In the genomic region with DNA sequence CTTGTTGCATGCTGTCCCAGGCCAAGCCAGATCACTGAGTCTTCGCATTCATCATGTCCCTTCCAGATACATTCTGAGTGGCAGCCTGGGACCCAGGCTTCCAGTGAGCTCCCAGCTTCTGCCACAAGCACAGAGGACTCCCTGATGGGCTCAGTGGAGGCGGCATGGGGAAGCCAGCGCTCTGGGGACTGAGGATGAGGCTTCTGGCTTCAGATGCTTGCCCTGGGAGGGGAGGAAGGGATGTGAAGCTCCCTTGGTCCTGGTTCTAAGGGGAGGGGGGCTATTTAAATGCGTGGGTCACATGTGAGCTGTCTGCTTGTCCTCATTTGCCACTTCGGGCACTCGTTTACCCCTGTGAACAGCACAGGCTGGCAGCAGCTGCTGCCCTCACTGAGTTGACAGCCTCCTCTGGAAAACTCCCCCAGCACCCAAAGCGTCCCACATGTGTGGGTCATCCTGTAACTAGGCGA, we compare ENCODE assay signal across 8 cellular contexts.
A peak's percentile ranks its signal among the peaks of the same experiment; 100 is the strongest.
DNase-seq lines count a peak whose midpoint lies in the region; ATAC-seq and TF ChIP-seq lines count a peak whose summit lies in the region.

No MANE protein-coding gene starts in this region.

- no peak overlapping the region for H2BK5ac ChIP-seq in H9 (ENCODE audit: insufficient read length, low read length)

- H2BK12ac ChIP-seq in H9 (ENCODE audit: insufficient read length, low read depth, low read length): no peak overlapping the region

- H3K23ac ChIP-seq in H9 (ENCODE audit: insufficient read length, low read depth, low read length): no peak overlapping the region

- H3K4me3 Mint-ChIP-seq in memory B cell: peak overlapping the region; percentile 2
- H3K4me3 Mint-ChIP-seq in H9: no peak overlapping the region

- no peak overlapping the region for H2BK15ac ChIP-seq in H9 (ENCODE audit: low read depth, low read length)

- POLR2A ChIA-PET in Panc1 (lab: Charles Lee): no interaction called here

- no peak overlapping the region for H3K56ac ChIP-seq in H9 (ENCODE audit: insufficient read length, low read depth, low read length)

- H3K4me1 ChIP-seq in Panc1 (ENCODE audit: control insufficient read depth, insufficient read depth, low read length): peaks cover 8% of the 10 kb centered on the region
- peaks cover 0 to 27% (median 14%) of the 10 kb centered on the region in 4 donors for H3K4me1 ChIP-seq in tibial artery
- H3K4me1 ChIP-seq in H9 (ENCODE audit: insufficient read depth, low read length): no peaks in the 10 kb centered on the region

- no peak overlapping the region for H4K5ac ChIP-seq in H9 (ENCODE audit: insufficient read length, low read depth, low read length)

- H3K36me3 Mint-ChIP-seq in memory B cell (no peaks in the 10 kb centered on the region), H9 (ENCODE audit: insufficient read depth in 1 of 3, low read depth in 3 of 3) (peaks cover 0 to 3% (median 2%) of the 10 kb centered on the region in 3 experiments; a peak in 2 of 7 replicates)

- no peak overlapping the region for H4K8ac ChIP-seq in H9 (replicated peaks; ENCODE audit: insufficient read length, low read depth, low read length)

- H3K27ac Mint-ChIP-seq in memory B cell (peak overlapping the region; percentile 31), H9 (no peak overlapping the region)

- H2BK120ac ChIP-seq in H9 (ENCODE audit: low read depth, low read length, poor library complexity, severe bottlenecking): no peak overlapping the region

- H3K4me1 Mint-ChIP-seq in memory B cell: peaks cover 12% of the 10 kb centered on the region
- peaks cover 17 to 19% of the 10 kb centered on the region in 2 experiments for H3K4me1 Mint-ChIP-seq in H9

- no peak for DNase-seq in Panc1 (ENCODE audit: low read depth, low spot score)
- DNase-seq in memory B cell (ENCODE audit: low spot score in 2 of 2): no peak
- DNase-seq in posterior cingulate gyrus: no peak
- no peak for DNase-seq in NCI-H446 treated with DMSO at 0.1 percent for 48 hours (lab: John Stamatoyannopoulos, UW)
- no peak for DNase-seq in tibial artery
- DNase-seq in H9: no peak

- no peaks in the 10 kb centered on the region for H3K79me1 ChIP-seq in H9 (ENCODE audit: insufficient read depth, low read depth, low read length, poor library complexity, severe bottlenecking)

- H3K14ac ChIP-seq in H9 (ENCODE audit: insufficient read depth, low read length): no peak overlapping the region

- H3K23me2 ChIP-seq in H9 (ENCODE audit: insufficient read length, low read depth, low read length, poor library complexity, severe bottlenecking): no peaks in the 10 kb centered on the region

- BruUV-seq in Panc1 (replicated peaks; lab: Mats Ljungman, UMichigan): no TSS peak

- H3K9me3 Mint-ChIP-seq in memory B cell (no peaks in the 10 kb centered on the region), H9 (no peaks in the 10 kb centered on the region)

- no peak overlapping the region for H3K4ac ChIP-seq in H9 (ENCODE audit: low read depth, low read length)

- H3K4me3 ChIP-seq in Panc1 (ENCODE audit: low read depth in 2 of 2, low read length in 2 of 2): no peak overlapping the region
- H3K4me3 ChIP-seq in tibial artery: no peak overlapping the region

- H3T11ph ChIP-seq in H9 (ENCODE audit: low read length): no peak overlapping the region

- no peak overlapping the region for H2AK5ac ChIP-seq in H9 (ENCODE audit: insufficient read length, low read length)

- no peaks in the 10 kb centered on the region for H3K36me3 ChIP-seq in Panc1 (ENCODE audit: control insufficient read depth, insufficient read depth, low read length)
- H3K36me3 ChIP-seq in tibial artery: no peaks in the 10 kb centered on the region

- TF ChIP-seq CTCF in Panc1 (IDR thresholded peaks at IDR 0.05): no peak
- TF ChIP-seq CTCF in tibial artery (IDR thresholded peaks at IDR 0.05): no peak
- no peak for TF ChIP-seq CTCF in H9 (conservative IDR thresholded peaks at IDR 0.05)

- H3K27me3 ChIP-seq in Panc1 (ENCODE audit: control insufficient read depth, insufficient read depth, low read length) (no peaks in the 10 kb centered on the region), tibial artery (no peaks in the 10 kb centered on the region), H9 (ENCODE audit: insufficient read depth, low read length) (no peaks in the 10 kb centered on the region)

- no peak overlapping the region for H2AFZ ChIP-seq in H9 (ENCODE audit: low read length)

- H3K27me3 Mint-ChIP-seq in memory B cell (peaks cover 4% of the 10 kb centered on the region), H9 (ENCODE audit: low read depth) (peaks cover 2% of the 10 kb centered on the region; the same call in 1 of the 2 replicates)

- H3K27ac ChIP-seq in Panc1 (ENCODE audit: low read length) (peak overlapping the region; percentile 64), tibial artery (no peak overlapping the region), H9 (ENCODE audit: insufficient read length, low read depth, low read length) (no peak overlapping the region)

- H3K9me3 ChIP-seq in Panc1 (ENCODE audit: control insufficient read depth, insufficient read depth, low read depth, low read length) (no peaks in the 10 kb centered on the region), tibial artery (no peaks in the 10 kb centered on the region), H9 (ENCODE audit: control insufficient read depth, low read depth, low read length) (no peaks in the 10 kb centered on the region)

- no peak overlapping the region for H2BK20ac ChIP-seq in H9 (ENCODE audit: low read depth, low read length, poor library complexity, severe bottlenecking)

- no peak overlapping the region for H3K9ac ChIP-seq in H9 (ENCODE audit: extremely low read depth, insufficient read length, low read length)

- intact Hi-C loops in Panc1 (cut with micrococcal nuclease; ENCODE audit: unreplicated experiment): no loop called here
- intact Hi-C loops in posterior cingulate gyrus (cut with DNase I): no loop called here
- intact Hi-C loops in tibial artery (cut with DNase I; ENCODE audit: low total_unique reads): no loop called here

- in situ Hi-C loops in Panc1 (cut with HindIII; ENCODE audit: low pct_unique_long_range_greater_than_20kb, low sequenced_read_pairs): no loop called here

- no CpG with 5 or more reads among the region's 8 CpGs for WGBS in H9 (ENCODE audit: extremely low coverage, insufficient read length, low lambda C conversion rate)

- ATAC-seq in GM18867 (IDR thresholded peaks at IDR 0.05; ENCODE audit: unreplicated experiment) (peak; percentile 40), HG02610 (IDR thresholded peaks at IDR 0.05; ENCODE audit: unreplicated experiment) (peak; percentile 37), Panc1 (peak; percentile 62), memory B cell (ENCODE audit: low read depth) (peak; percentile 60)

- CTCF ChIA-PET in Panc1 (lab: Charles Lee): no interaction called here

- no peak overlapping the region for H4K91ac ChIP-seq in H9 (ENCODE audit: insufficient read length, low read depth, low read length)

- no peak overlapping the region for H3K18ac ChIP-seq in H9 (ENCODE audit: insufficient read length, low read depth, low read length)

- no peak overlapping the region for H3K4me2 ChIP-seq in H9 (ENCODE audit: insufficient read depth, insufficient read length, low read length)

- no peaks in the 10 kb centered on the region for H4K20me1 ChIP-seq in H9 (ENCODE audit: control insufficient read depth, insufficient read depth, insufficient read length)

- H3K79me2 ChIP-seq in H9 (ENCODE audit: insufficient read depth, low read length): no peaks in the 10 kb centered on the region
